15 cellular contexts compared by ENCODE assay signal in genomic region chr9:33189331-33189731, GRCh38. TPM values are rescaled to one million over a fixed set of nuclear protein-coding genes. Genes with fewer than 3 reads are reported as not detected.
DNase-seq lines count a peak whose midpoint lies in the region; ATAC-seq and TF ChIP-seq lines count a peak whose summit lies in the region.
"Had no signal": no experiment of that assay in that cellular context is flagged by ENCODE, and none has a peak within 500 bp of the region (broad histone marks: within the 10 kb centered on the region; RNA-seq: fewer than 3 reads in every experiment).

No MANE protein-coding gene starts in this region.

- H3K9me3 ChIP-seq in left ventricle myocardium inferior (replicated peaks) (no peaks in the 10 kb centered on the region), thoracic aorta (no peaks in the 10 kb centered on the region), HAP-1 (no peaks in the 10 kb centered on the region)

- H3K4me3 ChIP-seq in left ventricle myocardium inferior (no peak overlapping the region), thoracic aorta (no peak overlapping the region), HAP-1 (no peak overlapping the region)

- H3K27ac ChIP-seq in left ventricle myocardium inferior (replicated peaks) (no peak overlapping the region), foreskin keratinocyte (no peak overlapping the region), thoracic aorta (peak overlapping the region; percentile 30 to 37)
- H3K27ac ChIP-seq: C4-2B had no signal

- peak; percentile 30 to 58 for ATAC-seq in left cardiac atrium
- peak; percentile 16 for ATAC-seq in foreskin keratinocyte
- no peak for ATAC-seq in thoracic aorta (ENCODE audit: insufficient number of reproducible peaks, low FRiP score, low read depth)
- ATAC-seq: PC-3 had no signal

- H3K4me1 ChIP-seq in left ventricle myocardium inferior = peaks cover 63% of the 10 kb centered on the region
- H3K4me1 ChIP-seq in foreskin keratinocyte = peaks cover 29% of the 10 kb centered on the region
- peaks cover 27 to 96% of the 10 kb centered on the region in 2 donors for H3K4me1 ChIP-seq in thoracic aorta (ENCODE audit: control insufficient read depth in 1 of 2, low read depth in 2 of 2)
- H3K4me1 ChIP-seq in HAP-1 = no peaks in the 10 kb centered on the region

- TF ChIP-seq CTCF in left ventricle myocardium inferior (IDR thresholded peaks at IDR 0.05; ENCODE audit: borderline replicate concordance) (no peak), foreskin keratinocyte (conservative IDR thresholded peaks at IDR 0.05) (no peak), thoracic aorta (IDR thresholded peaks at IDR 0.05) (no peak)

- no peaks in the 10 kb centered on the region for H3K27me3 ChIP-seq in left ventricle myocardium inferior (ENCODE audit: low read depth)
- H3K27me3 ChIP-seq in foreskin keratinocyte = no peaks in the 10 kb centered on the region
- no peaks in the 10 kb centered on the region for H3K27me3 ChIP-seq in thoracic aorta (replicated peaks; ENCODE audit: insufficient read depth)
- no peaks in the 10 kb centered on the region; the same call in 1 of the 2 replicates for H3K27me3 ChIP-seq in HAP-1 (ENCODE audit: low read depth)

- H3K36me3 ChIP-seq in left ventricle myocardium inferior (no peaks in the 10 kb centered on the region), thoracic aorta (no peaks in the 10 kb centered on the region), HAP-1 (replicated peaks) (no peaks in the 10 kb centered on the region)

- in situ Hi-C loops in HAP-1 (cut with MboI; ENCODE audit: low sequenced_read_pairs) = no loop called here

- DNase-seq in left cardiac atrium = no peak
- DNase-seq in left ventricle myocardium inferior = no peak
- peak; percentile 61 for DNase-seq in NCI-H1694 (lab: John Stamatoyannopoulos, UW)
- no peak for DNase-seq in foreskin keratinocyte
- no peak for DNase-seq in thoracic aorta (ENCODE audit: low spot score)
- no peak for DNase-seq in NCI-H774 (lab: John Stamatoyannopoulos, UW)
- DNase-seq in HAP-1 (ENCODE audit: low spot score in 2 of 2) = no peak
- no peak for DNase-seq in SIG-M5 treated with dmso at 0.1 percent for 504 hours (lab: John Stamatoyannopoulos, UW; ENCODE audit: unreplicated experiment)
- DNase-seq: DMS79, KBM-7, NCI-H1092 treated with DMSO at 0.1 percent for 48 hours, NCI-H526 treated with DMSO at 0.1 percent for 48 hours, PC-3 had no signal

- intact Hi-C loops in left cardiac atrium (cut with DNase I) = no loop called here
- intact Hi-C loops in left ventricle myocardium inferior (cut with micrococcal nuclease) = no loop called here

RNA-seq across cellular contexts. Expression of gene B4GALT1, which starts 22.2 kb away (rescaled TPM):
- 100 to 1,000 TPM in 1 of 2 donors, 10 to 100 TPM in 1; 49.5 to 107 TPM for total RNA-seq in left cardiac atrium
- total RNA-seq in left ventricle myocardium inferior = 37.1 TPM
- 61.8 and 83.6 TPM in 2 replicates for total RNA-seq in foreskin keratinocyte
- polyA plus RNA-seq in foreskin keratinocyte = 55.4 and 62.0 TPM in 2 replicates
- 10 to 100 TPM; 59.4 to 86.6 TPM for total RNA-seq in thoracic aorta

RNA-seq across cellular contexts. Expression of gene SPINK4, which starts 50.6 kb away (rescaled TPM):
- total RNA-seq in left cardiac atrium (not detected), left ventricle myocardium inferior (not detected), foreskin keratinocyte (not detected in 2 replicates), thoracic aorta (not detected)
- polyA plus RNA-seq in foreskin keratinocyte = not detected in 2 replicates
- total RNA-seq: M059J, PC-3 had no signal

Comparison
In these comparisons a context has a peak if more than half of its experiments do, and no peak if none do; other contexts are left out.
1. H3K27ac ChIP-seq: peak in thoracic aorta (2 of 2); none in left ventricle myocardium inferior (single experiment) and foreskin keratinocyte (single experiment).